18 cellular contexts compared by ENCODE assay signal in genomic region chrX:114798902-114799301, GRCh38.
A peak's percentile ranks its signal among the peaks of the same experiment; 100 is the strongest.
DNase-seq lines count a peak whose midpoint lies in the region; ATAC-seq and TF ChIP-seq lines count a peak whose summit lies in the region.
"Had no signal": no experiment of that assay in that cellular context is flagged by ENCODE, and none has a peak within 500 bp of the region (broad histone marks: within the 10 kb centered on the region; RNA-seq: fewer than 3 reads in every experiment).

No MANE protein-coding gene starts in this region.

- no peaks in the 10 kb centered on the region for H3K79me2 ChIP-seq in smooth muscle cell (ENCODE audit: low read depth)

- H3K27me3 ChIP-seq in smooth muscle cell (ENCODE audit: low read depth): no peaks in the 10 kb centered on the region
- H3K27me3 ChIP-seq: ovary, suprapubic skin had no signal

- H3K9ac ChIP-seq in smooth muscle cell (ENCODE audit: low read depth): no peak overlapping the region
- H3K9ac ChIP-seq: BLaER1 treated with 17β-estradiol and CSF1 and Interleukin-3, amounts not matched to agents 10 nM and 100 nM had no signal

- H3K4me3 ChIP-seq in smooth muscle cell: no peak overlapping the region
- H3K4me3 ChIP-seq: BLaER1 treated with 17β-estradiol and CSF1 and Interleukin-3, amounts not matched to agents 10 nM and 100 nM; dorsolateral prefrontal cortex; heart left ventricle; ovary; suprapubic skin had no signal

- no peak for ATAC-seq in natural killer cell
- ATAC-seq: activated T-helper 17 cell treated with anti-CD3 and anti-CD28 coated beads, Interleukin-2, amount 50 U/mL, for 72 hours; heart left ventricle; naive thymus-derived CD4-positive, alpha-beta T cell had no signal

- H3K36me3 ChIP-seq in smooth muscle cell (ENCODE audit: low read depth): no peaks in the 10 kb centered on the region
- H3K36me3 ChIP-seq: BLaER1 treated with 17β-estradiol and CSF1 and Interleukin-3, amounts not matched to agents 10 nM and 100 nM; heart left ventricle; ovary; suprapubic skin had no signal

- peaks cover 0 to 2% of the 10 kb centered on the region in 2 donors for H3K9me3 Mint-ChIP-seq in natural killer cell
- H3K9me3 Mint-ChIP-seq: activated T-helper 17 cell treated with anti-CD3 and anti-CD28 coated beads, Interleukin-2, amount 50 U/mL, for 72 hours had no signal

- in situ Hi-C loops in SK-MEL-5 (cut with HindIII; ENCODE audit: low pct_unique_long_range_greater_than_20kb, low sequenced_read_pairs): no loop called here

- DNase-seq in H4 (ENCODE audit: low spot score) (peak; percentile 54), SK-MEL-5 (ENCODE audit: low read depth, low spot score) (peak; percentile 16), fibroblast of gingiva (ENCODE audit: low read depth) (peak; percentile 46), smooth muscle cell (lab: John Stamatoyannopoulos, UW; ENCODE audit: unreplicated experiment) (no peak), natural killer cell (no peak), medulla oblongata (ENCODE audit: extremely low spot score) (no peak)
- no peak for DNase-seq in activated CD8-positive, alpha-beta memory T cell treated with anti-CD3 and anti-CD28 coated beads, Interleukin-2, amount 50 U/mL, for 4 hours
- DNase-seq: dorsolateral prefrontal cortex; heart left ventricle; naive thymus-derived CD4-positive, alpha-beta T cell; NCI-H2081 treated with DMSO at 0.1 percent for 48 hours; NCI-H510A treated with DMSO at 0.1 percent for 48 hours; ovary; stimulated activated CD4-positive, alpha-beta T cell treated with anti-CD3 and anti-CD28 coated beads, Interleukin-4, amount 100 ng/mL, for 24 hours had no signal

- no peaks in the 10 kb centered on the region for H3K36me3 Mint-ChIP-seq in natural killer cell
- H3K36me3 Mint-ChIP-seq: naive thymus-derived CD4-positive, alpha-beta T cell had no signal

- H3K4me3 Mint-ChIP-seq in natural killer cell: no peak overlapping the region
- H3K4me3 Mint-ChIP-seq: activated T-helper 17 cell treated with anti-CD3 and anti-CD28 coated beads, Interleukin-2, amount 50 U/mL, for 72 hours; naive thymus-derived CD4-positive, alpha-beta T cell; T-helper 2 cell treated with Interferon-gamma antibody and Interleukin-4, amounts not matched to agents 5 μg/mL and 100 μg/mL, for 36 hours had no signal

- intact Hi-C loops in natural killer cell (cut with micrococcal nuclease): no loop called here

- no peaks in the 10 kb centered on the region for H3K4me1 Mint-ChIP-seq in natural killer cell
- H3K4me1 Mint-ChIP-seq: activated T-helper 17 cell treated with anti-CD3 and anti-CD28 coated beads, Interleukin-2, amount 50 U/mL, for 72 hours; naive thymus-derived CD4-positive, alpha-beta T cell had no signal

- no peak overlapping the region for H3K27ac Mint-ChIP-seq in natural killer cell
- H3K27ac Mint-ChIP-seq: activated T-helper 17 cell treated with anti-CD3 and anti-CD28 coated beads, Interleukin-2, amount 50 U/mL, for 72 hours; naive thymus-derived CD4-positive, alpha-beta T cell; T-helper 2 cell treated with Interferon-gamma antibody and Interleukin-4, amounts not matched to agents 5 μg/mL and 100 μg/mL, for 36 hours had no signal

- H2AFZ ChIP-seq in smooth muscle cell (ENCODE audit: low read depth): no peak overlapping the region

- no peaks in the 10 kb centered on the region for H3F3A ChIP-seq in smooth muscle cell (ENCODE audit: low read depth)

- no peaks in the 10 kb centered on the region for H4K20me1 ChIP-seq in smooth muscle cell (ENCODE audit: low read depth)
- H4K20me1 ChIP-seq: BLaER1 treated with 17β-estradiol and CSF1 and Interleukin-3, amounts not matched to agents 10 nM and 100 nM had no signal

- no peaks in the 10 kb centered on the region for H3K4me1 ChIP-seq in smooth muscle cell (ENCODE audit: low read depth)
- H3K4me1 ChIP-seq: BLaER1 treated with 17β-estradiol and CSF1 and Interleukin-3, amounts not matched to agents 10 nM and 100 nM; heart left ventricle; suprapubic skin had no signal

- H3K27me3 Mint-ChIP-seq in natural killer cell (ENCODE audit: low read depth in 2 of 2): no peaks in the 10 kb centered on the region
- H3K27me3 Mint-ChIP-seq: activated T-helper 17 cell treated with anti-CD3 and anti-CD28 coated beads, Interleukin-2, amount 50 U/mL, for 72 hours; naive thymus-derived CD4-positive, alpha-beta T cell had no signal

- H3K9me3 ChIP-seq in smooth muscle cell (replicated peaks; ENCODE audit: low read depth): no peaks in the 10 kb centered on the region
- H3K9me3 ChIP-seq: ovary, suprapubic skin had no signal

- peak overlapping the region; percentile 39 for H3K27ac ChIP-seq in smooth muscle cell (ENCODE audit: low read depth)
- H3K27ac ChIP-seq: BLaER1 treated with 17β-estradiol and CSF1 and Interleukin-3, amounts not matched to agents 10 nM and 100 nM; dorsolateral prefrontal cortex; heart left ventricle; ovary; suprapubic skin had no signal

- H3K4me2 ChIP-seq in smooth muscle cell: no peak overlapping the region

- WGBS in smooth muscle cell (ENCODE audit: low lambda C conversion rate): 77% methylated on average over 2 of the region's 2 CpGs

- TF ChIP-seq CTCF in smooth muscle cell (IDR thresholded peaks at IDR 0.05; ENCODE audit: borderline replicate concordance, insufficient read depth, poor library complexity, severe bottlenecking) (no peak), natural killer cell (IDR thresholded peaks at IDR 0.05) (no peak)

Comparison
In these comparisons a context has a peak if more than half of its experiments do, and no peak if none do; other contexts are left out.
1. DNase-seq: peak in H4 (single experiment), SK-MEL-5 (single experiment) and fibroblast of gingiva (single experiment); none in smooth muscle cell (single experiment), natural killer cell (single experiment), medulla oblongata (single experiment) and activated CD8-positive, alpha-beta memory T cell treated with anti-CD3 and anti-CD28 coated beads, Interleukin-2, amount 50 U/mL, for 4 hours (single experiment).